Comparison of ENCODE assay signal across 8 cellular contexts in the genomic region with DNA sequence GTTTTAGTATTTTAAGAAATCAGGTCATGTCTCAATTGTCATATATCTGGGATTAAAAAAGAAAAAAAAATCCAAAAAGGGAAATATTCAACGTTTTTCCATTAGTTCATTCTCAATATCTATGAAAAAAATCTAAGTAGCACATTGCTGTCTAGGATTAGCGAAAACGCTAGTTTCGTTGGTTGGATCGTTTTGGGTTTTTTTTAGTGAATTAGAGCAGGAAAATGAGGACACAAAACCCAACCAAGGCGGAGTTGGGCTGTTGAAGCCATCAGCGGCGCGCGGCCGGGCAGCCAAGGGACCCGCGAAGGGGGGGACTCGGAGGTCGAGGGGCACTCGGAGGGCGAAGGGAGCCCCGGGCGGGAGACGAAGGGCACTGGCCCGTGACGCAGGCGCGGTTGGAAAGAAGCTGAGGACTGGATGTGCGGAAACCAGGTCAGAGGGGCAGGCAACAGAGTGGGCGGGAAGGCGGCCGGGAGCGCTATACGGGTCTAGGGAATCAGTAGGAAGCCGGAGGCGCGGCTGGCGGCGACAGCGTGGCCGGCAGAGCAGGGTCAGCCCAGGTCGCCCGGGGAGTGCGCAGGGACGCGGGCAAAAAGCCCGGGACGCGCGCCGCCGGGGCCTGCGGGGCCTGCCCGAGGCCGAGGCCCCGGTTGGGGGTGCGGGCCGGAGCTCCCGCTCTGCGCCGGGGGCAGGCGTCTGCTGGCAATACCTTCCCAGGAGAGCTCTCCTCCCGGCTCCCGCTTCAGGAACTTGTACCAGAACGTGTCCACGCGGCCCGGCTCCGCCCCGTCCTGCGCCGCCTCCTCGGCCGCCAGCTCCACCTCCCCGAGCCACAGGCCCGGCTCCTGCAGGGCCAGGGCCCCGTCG. TPM values are rescaled to one million over a fixed set of nuclear protein-coding genes. Genes with fewer than 3 reads are reported as not detected.
A peak's percentile ranks its signal among the peaks of the same experiment; 100 is the strongest.
DNase-seq lines count a peak whose midpoint lies in the region; ATAC-seq and TF ChIP-seq lines count a peak whose summit lies in the region.

No MANE protein-coding gene starts in this region.

- ATAC-seq in GM18909 (IDR thresholded peaks at IDR 0.05; ENCODE audit: poor library complexity, unreplicated experiment) (peak; percentile 73), HG03175 (IDR thresholded peaks at IDR 0.05; ENCODE audit: unreplicated experiment) (peak; percentile 67)
- peak; percentile 76 to 79 for ATAC-seq in activated CD4-positive, CD25-positive, alpha-beta regulatory T cell treated with anti-CD3 and anti-CD28 coated beads, Interleukin-2, amount 50 U/mL, for 24 hours

- peak overlapping the region; percentile 54 for H3K4me3 ChIP-seq in kidney epithelial cell (ENCODE audit: low read depth, low read length)

- DNase-seq in AG08395 (ENCODE audit: low spot score) (peak; percentile 85), NCI-H2227 (lab: John Stamatoyannopoulos, UW; ENCODE audit: unreplicated experiment) (peak; percentile 87), cerebellar cortex (ENCODE audit: low spot score) (peak; percentile 86), kidney epithelial cell (ENCODE audit: low read depth) (peak; percentile 48)
- peak; percentile 50 to 56 for DNase-seq in stimulated activated CD4-positive, alpha-beta T cell treated with anti-CD3 and anti-CD28 coated beads, Interleukin-15, amount 100 ng/mL, for 48 hours (ENCODE audit: low read depth in 2 of 2)

- TF ChIP-seq CTCF in kidney epithelial cell (IDR thresholded peaks at IDR 0.05; ENCODE audit: insufficient read depth, low read length, poor library complexity, severe bottlenecking): no peak

- H3K27me3 ChIP-seq in kidney epithelial cell (ENCODE audit: control insufficient read depth, insufficient read depth, low read length): no peaks in the 10 kb centered on the region

- no peaks in the 10 kb centered on the region for H3K36me3 ChIP-seq in kidney epithelial cell (ENCODE audit: control insufficient read depth, insufficient read depth, low read length)

RNA-seq across cellular contexts. Expression of gene EPM2A, which starts 0.6 kb away (rescaled TPM):
- total RNA-seq in kidney epithelial cell: 7.1 and 7.3 TPM in 2 replicates

Comparison
In these comparisons a context has a peak if more than half of its experiments do, and no peak if none do; other contexts are left out.
1. Peak in every context shown above with its lines: DNase-seq, ATAC-seq and H3K4me3 ChIP-seq.